In the genomic region with DNA sequence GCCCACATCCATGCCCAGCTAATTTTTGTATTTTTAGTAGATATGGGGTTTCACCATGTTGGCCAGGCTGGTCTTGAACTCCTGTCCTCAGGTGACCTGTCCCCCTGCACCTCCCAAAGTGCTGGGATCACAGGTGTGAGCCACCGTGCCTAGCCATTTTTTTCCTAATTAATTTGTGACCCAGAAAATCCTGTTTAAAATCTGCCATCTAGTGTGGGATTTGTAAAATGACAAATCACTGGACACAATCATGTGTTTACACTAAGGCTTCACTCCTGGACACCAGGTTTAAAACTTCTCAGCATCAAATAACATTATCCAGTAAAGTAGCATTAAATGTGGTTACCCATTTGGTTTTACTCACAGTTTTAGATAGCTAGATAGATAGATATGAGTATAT, we compare ENCODE assay signal across 8 cellular contexts. TPM values are rescaled to one million over a fixed set of nuclear protein-coding genes. Genes with fewer than 3 reads are reported as not detected.
A peak's percentile ranks its signal among the peaks of the same experiment; 100 is the strongest.
DNase-seq lines count a peak whose midpoint lies in the region; ATAC-seq and TF ChIP-seq lines count a peak whose summit lies in the region.

No MANE protein-coding gene starts in this region.

- H3K36me3 ChIP-seq in hepatocyte (replicated peaks; ENCODE audit: insufficient read depth, low read depth) (no peaks in the 10 kb centered on the region), gastroesophageal sphincter (no peaks in the 10 kb centered on the region), stomach (no peaks in the 10 kb centered on the region)

- H4K20me1 ChIP-seq in hepatocyte (ENCODE audit: insufficient read depth, poor library complexity, severe bottlenecking) = no peaks in the 10 kb centered on the region

- DNase-seq in AG09309 (ENCODE audit: low read depth) (no peak), GM13977 (ENCODE audit: low spot score) (no peak), RPMI8226 (peak; percentile 25), hepatocyte (ENCODE audit: low spot score) (peak; percentile 15), NCI-H1436 treated with DMSO at 0.1 percent for 48 hours (lab: John Stamatoyannopoulos, UW) (no peak), stomach (no peak), NCI-H1417 treated with DMSO at 0.1 percent for 48 hours (lab: John Stamatoyannopoulos, UW) (no peak)

- H3K9me3 ChIP-seq in hepatocyte (ENCODE audit: low read depth) = no peaks in the 10 kb centered on the region
- no peaks in the 10 kb centered on the region for H3K9me3 ChIP-seq in gastroesophageal sphincter
- no peaks in the 10 kb centered on the region for H3K9me3 ChIP-seq in stomach

- in situ Hi-C loops in GM13977 (cut with MboI; ENCODE audit: low pct_unique_long_range_greater_than_20kb, low sequenced_read_pairs, unreplicated experiment) = no loop called here

- intact Hi-C loops in stomach (cut with DNase I; ENCODE audit: low total_unique reads) = no loop called here

- TF ChIP-seq CTCF in AG09309 (IDR thresholded peaks at IDR 0.05; ENCODE audit: control insufficient read depth, insufficient read depth, low read depth, low read length, missing control alignments) (peak; percentile 20), GM13977 (IDR thresholded peaks at IDR 0.05; ENCODE audit: extremely low read depth, insufficient read depth, missing control alignments) (peak; percentile 45), hepatocyte (IDR thresholded peaks at IDR 0.05; ENCODE audit: poor library complexity) (peak; percentile 40), gastroesophageal sphincter (IDR thresholded peaks at IDR 0.05) (peak in 1 of 4 experiments; percentile 20), stomach (IDR thresholded peaks at IDR 0.05) (peak in 2 of 7 experiments; percentile 21 to 36)

- H2AFZ ChIP-seq in hepatocyte = no peak overlapping the region

- H3K27me3 ChIP-seq in hepatocyte (no peaks in the 10 kb centered on the region), gastroesophageal sphincter (peaks cover 2% of the 10 kb centered on the region), stomach (no peaks in the 10 kb centered on the region)

- no peaks in the 10 kb centered on the region for H3K79me2 ChIP-seq in hepatocyte

- TF ChIP-seq POLR2A in gastroesophageal sphincter (IDR thresholded peaks at IDR 0.05) (no peak), stomach (IDR thresholded peaks at IDR 0.05) (no peak)

- H3K4me3 ChIP-seq in AG09309 (ENCODE audit: control insufficient read depth, low read depth, low read length) (no peak overlapping the region), hepatocyte (no peak overlapping the region), gastroesophageal sphincter (no peak overlapping the region), stomach (no peak overlapping the region)

- WGBS in hepatocyte (ENCODE audit: low lambda C conversion rate, missing lambda C conversion rate) = 30% methylated on average over 1 of the region's 1 CpG
- WGBS in gastroesophageal sphincter (ENCODE audit: low coverage in 1 of 2), 2 donors = 9% methylated on average over 1 of the region's 1 CpG; no CpG with 5 or more reads in 1 of the 2 donors
- WGBS in stomach, 5 donors = 0 to 10% (median 0%) methylated on average over 1 of the region's 1 CpG

- H3K27ac ChIP-seq in hepatocyte (no peak overlapping the region), gastroesophageal sphincter (no peak overlapping the region), stomach (no peak overlapping the region)

- no peak for ATAC-seq in gastroesophageal sphincter

- TF ChIP-seq EP300 in gastroesophageal sphincter (IDR thresholded peaks at IDR 0.05) = no peak
- no peak for TF ChIP-seq EP300 in stomach (IDR thresholded peaks at IDR 0.05)

- H3K4me1 ChIP-seq in hepatocyte (ENCODE audit: insufficient read depth) (no peaks in the 10 kb centered on the region), gastroesophageal sphincter (no peaks in the 10 kb centered on the region), stomach (no peaks in the 10 kb centered on the region)

- H3K9me2 ChIP-seq in hepatocyte (replicated peaks; ENCODE audit: insufficient read depth) = no peaks in the 10 kb centered on the region

- no peak overlapping the region for H3K4me2 ChIP-seq in hepatocyte

RNA-seq across cellular contexts. Expression of a gene that starts 18.6 kb away (rescaled TPM):
- 27.3 and 28.7 TPM in 2 replicates for total RNA-seq in hepatocyte
- 16.1 and 16.2 TPM in 2 replicates for polyA plus RNA-seq in hepatocyte
- total RNA-seq in gastroesophageal sphincter = 10 to 100 TPM; 17.7 to 65.2 (median 29.5) TPM
- total RNA-seq in stomach = 100 to 1,000 TPM in 2 of 5 donors, 10 to 100 TPM in 3; 77.6 to 129 (median 85.2) TPM
- 10 to 100 TPM in 1 of 3 donors, 1 to 10 TPM in 2; 6.7 to 13.0 (median 7.6) TPM for polyA plus RNA-seq in stomach

Comparison
In these comparisons a context has a peak if more than half of its experiments do, and no peak if none do; other contexts are left out.
1. DNase-seq: peak in RPMI8226 (single experiment) and hepatocyte (single experiment); none in AG09309 (single experiment), GM13977 (single experiment), NCI-H1436 treated with DMSO at 0.1 percent for 48 hours (single experiment), stomach (single experiment) and NCI-H1417 treated with DMSO at 0.1 percent for 48 hours (single experiment).